Comparison of ENCODE assay signal across 16 cellular contexts in genomic region chr15:81061490-81062235, GRCh38.
"Had no signal": no experiment of that assay in that cellular context is flagged by ENCODE, and none has a peak within 500 bp of the region (broad histone marks: within the 10 kb centered on the region; RNA-seq: fewer than 3 reads in every experiment).

No MANE protein-coding gene starts in this region.

- H3K4me3 Mint-ChIP-seq: naive thymus-derived CD4-positive, alpha-beta T cell; nephron progenitor cell; type B pancreatic cell had no signal

- H3K4me1 ChIP-seq: psoas muscle had no signal

- H3K27me3 ChIP-seq: dorsolateral prefrontal cortex, hepatocyte had no signal

- H3K36me3 Mint-ChIP-seq: type B pancreatic cell had no signal

- H3K9me3 ChIP-seq: psoas muscle had no signal

- ATAC-seq: left colon; naive thymus-derived CD4-positive, alpha-beta T cell; psoas muscle; sciatic nerve had no signal

- H3K9me3 Mint-ChIP-seq: nephron progenitor cell had no signal

- H3K4me3 ChIP-seq: dorsolateral prefrontal cortex, hepatocyte, psoas muscle, skin epidermis had no signal

- H3K4me1 Mint-ChIP-seq: nephron progenitor cell had no signal

- H3K27ac Mint-ChIP-seq: nephron progenitor cell, type B pancreatic cell had no signal

- H3K27me3 Mint-ChIP-seq: type B pancreatic cell had no signal

- DNase-seq: cortex of kidney; dorsolateral prefrontal cortex; effector CD8-positive, alpha-beta T cell; foreskin melanocyte; head of caudate nucleus; left colon; mammary epithelial cell; naive thymus-derived CD4-positive, alpha-beta T cell; nephron progenitor cell; psoas muscle; retina; stimulated activated naive CD4-positive, alpha-beta T cell treated with Interleukin-2 at 50 U/mL for 16 hours had no signal
